ENCODE assay signal across 5 cellular contexts in the genomic region with DNA sequence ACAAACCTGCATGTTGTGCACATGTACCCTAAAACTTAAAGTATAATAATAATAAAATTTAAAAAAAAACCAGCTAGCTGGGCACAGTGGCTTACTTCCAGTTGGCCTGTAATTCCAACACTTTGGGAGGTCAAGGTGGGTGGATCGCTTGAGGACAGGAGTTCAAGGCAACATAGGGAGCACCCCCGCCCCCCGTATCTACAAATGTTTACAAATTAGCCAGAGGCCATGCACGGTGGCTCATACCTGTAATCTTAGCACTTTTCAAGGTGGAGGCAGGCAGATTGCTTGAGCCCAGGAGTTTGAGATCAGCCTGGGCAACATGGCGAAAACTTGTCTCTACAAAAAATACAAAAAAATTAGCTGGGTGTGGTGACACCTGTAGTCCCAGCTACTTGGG. TPM values are rescaled to one million over a fixed set of nuclear protein-coding genes. Genes with fewer than 3 reads are reported as not detected.
DNase-seq lines count a peak whose midpoint lies in the region; ATAC-seq and TF ChIP-seq lines count a peak whose summit lies in the region.
"Not testable (repeated sequence)": the region's sequence is repeated elsewhere in the genome, so short reads cannot be mapped to it uniquely, and the experiment has no call there.

No MANE protein-coding gene starts in this region.

- DNase-seq in RWPE2 (ENCODE audit: low spot score) (peak; percentile 9), endodermal cell (peak; percentile 3), mesenteric fat pad (ENCODE audit: low spot score) (peak; percentile 45), spleen (peak; percentile 29)
- DNase-seq in left ventricle myocardium inferior = not testable (repeated sequence)

- not testable (repeated sequence) for H3K4me1 ChIP-seq in RWPE2 (ENCODE audit: insufficient read depth, poor library complexity, severe bottlenecking); endodermal cell (ENCODE audit: control insufficient read depth, insufficient read depth, low read length)
- H3K4me1 ChIP-seq in left ventricle myocardium inferior = peaks cover 37% of the 10 kb centered on the region
- H3K4me1 ChIP-seq in spleen = peaks cover 0 to 41% (median 12%) of the 10 kb centered on the region in 6 donors

- ATAC-seq in RWPE2 (ENCODE audit: low read depth) = not testable (repeated sequence)

- H3K27me3 Mint-ChIP-seq in endodermal cell (ENCODE audit: insufficient read depth) = not testable (repeated sequence)

- H3K36me3 Mint-ChIP-seq in endodermal cell (ENCODE audit: low read depth) = not testable (repeated sequence)

- intact Hi-C loops in left ventricle myocardium inferior (cut with micrococcal nuclease); spleen (cut with DNase I; ENCODE audit: low total_unique reads): not testable (repeated sequence)

- H3K4me1 Mint-ChIP-seq in endodermal cell = peaks cover 35% of the 10 kb centered on the region

- H3K4me3 ChIP-seq in RWPE2 (ENCODE audit: severe bottlenecking); endodermal cell (ENCODE audit: low read length); left ventricle myocardium inferior; spleen: not testable (repeated sequence)

- H3K4me3 Mint-ChIP-seq in endodermal cell = not testable (repeated sequence)

- not testable (repeated sequence) for H3K36me3 ChIP-seq in RWPE2 (ENCODE audit: low read depth); endodermal cell (ENCODE audit: control insufficient read depth, insufficient read depth, low read length); left ventricle myocardium inferior; spleen

- H3K9me3 ChIP-seq in RWPE2 (ENCODE audit: severe bottlenecking); endodermal cell (ENCODE audit: control insufficient read depth, low read length); left ventricle myocardium inferior (replicated peaks); spleen: not testable (repeated sequence)

- not testable (repeated sequence) for H3K27ac ChIP-seq in RWPE2 (ENCODE audit: poor library complexity, severe bottlenecking); endodermal cell (ENCODE audit: low read depth, low read length); spleen
- peak overlapping the region; percentile 82 for H3K27ac ChIP-seq in left ventricle myocardium inferior (replicated peaks)

- H3K27me3 ChIP-seq in RWPE2 (ENCODE audit: insufficient read depth, poor library complexity, severe bottlenecking) = not testable (repeated sequence)
- H3K27me3 ChIP-seq in endodermal cell (ENCODE audit: control insufficient read depth, insufficient read depth, low read length, poor library complexity, severe bottlenecking) = peaks cover 13% of the 10 kb centered on the region
- peaks cover 31% of the 10 kb centered on the region for H3K27me3 ChIP-seq in left ventricle myocardium inferior (ENCODE audit: low read depth)
- H3K27me3 ChIP-seq in spleen (replicated peaks in 1 of 7) = peaks cover 0 to 37% (median 0%) of the 10 kb centered on the region in 7 donors

- TF ChIP-seq POLR2A in spleen (IDR thresholded peaks at IDR 0.05) = not testable (repeated sequence)

- not testable (repeated sequence) for H3K9ac ChIP-seq in endodermal cell (ENCODE audit: extremely low read depth, low read length, poor library complexity, severe bottlenecking)

- not testable (repeated sequence) for H3K9me3 Mint-ChIP-seq in endodermal cell

- not testable (repeated sequence) for H3K27ac Mint-ChIP-seq in endodermal cell

- WGBS in endodermal cell (ENCODE audit: insufficient coverage in 1 of 2, insufficient read length in 1 of 2), 2 experiments = 84 to 93% methylated on average over 4 to 5 of the region's 5 CpGs
- 71 to 90% (median 88%) methylated on average over 5 of the region's 5 CpGs for WGBS in spleen, 5 donors

- TF ChIP-seq CTCF in RWPE2 (IDR thresholded peaks at IDR 0.05; ENCODE audit: poor library complexity, severe bottlenecking); endodermal cell (conservative IDR thresholded peaks at IDR 0.05); left ventricle myocardium inferior (IDR thresholded peaks at IDR 0.05; ENCODE audit: borderline replicate concordance); spleen (IDR thresholded peaks at IDR 0.05 in 8 of 11, conservative IDR thresholded peaks at IDR 0.05 in 3 of 11): not testable (repeated sequence)

RNA-seq across cellular contexts. Expression of gene NXT1, which starts 58.3 kb away (rescaled TPM):
- total RNA-seq in endodermal cell = 10 to 100 TPM; 16.8 to 19.5 TPM
- 29.7 TPM for polyA plus RNA-seq in endodermal cell (2013, experiment 1 of 2)
- 29.4 TPM for polyA plus RNA-seq in endodermal cell (2013, experiment 2 of 2)
- 7.3 TPM for total RNA-seq in left ventricle myocardium inferior
- total RNA-seq in mesenteric fat pad = 18.8 TPM
- 10 to 100 TPM; 14.6 to 35.8 (median 22.6) TPM for total RNA-seq in spleen
- polyA plus RNA-seq in spleen = 10 to 100 TPM; 19.7 to 37.4 (median 33.5) TPM
